ENCODE assay signal across 8 cellular contexts in the genomic region with DNA sequence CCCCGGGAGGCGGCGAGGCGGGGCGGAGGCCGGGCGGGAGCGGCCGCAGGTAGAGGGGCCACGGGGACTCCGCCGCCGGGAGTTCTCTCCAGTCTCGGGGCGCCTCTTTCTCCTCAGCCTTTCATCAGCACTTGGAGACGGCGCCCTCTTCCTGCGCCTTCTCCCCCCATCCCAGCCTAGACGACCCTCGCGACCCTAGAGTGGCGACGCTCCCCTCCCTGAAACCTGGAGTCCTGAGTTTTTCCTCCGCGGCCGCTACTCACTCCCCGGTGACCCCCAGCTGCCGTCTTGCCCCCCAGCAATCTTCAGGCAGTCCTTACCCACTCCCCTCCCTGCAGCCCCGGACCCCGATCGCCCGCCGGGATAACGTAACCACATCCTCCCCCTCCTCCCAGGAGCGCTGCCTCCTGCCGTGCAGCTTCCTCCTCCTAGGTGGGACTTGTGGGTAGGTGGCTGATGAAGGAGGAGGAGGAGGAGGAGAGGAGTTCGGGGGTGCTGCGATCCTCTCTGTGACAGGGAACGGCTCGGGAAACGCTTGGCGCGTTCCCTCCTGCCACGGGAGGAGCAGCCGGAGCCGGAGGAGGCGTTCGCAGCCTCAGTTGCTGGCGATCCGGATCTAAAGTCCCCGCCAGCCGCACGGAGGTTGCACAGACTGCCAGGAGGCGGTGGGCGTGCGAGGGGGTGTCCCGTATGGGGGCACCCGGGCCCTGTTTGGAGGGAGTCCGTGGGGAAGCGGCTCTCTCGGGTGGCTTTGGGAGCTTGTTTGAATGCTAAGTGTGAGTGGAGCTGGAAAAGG. TPM values are rescaled to one million over a fixed set of nuclear protein-coding genes. Genes with fewer than 3 reads are reported as not detected.
A peak's percentile ranks its signal among the peaks of the same experiment; 100 is the strongest.
DNase-seq lines count a peak whose midpoint lies in the region; ATAC-seq and TF ChIP-seq lines count a peak whose summit lies in the region.

No MANE protein-coding gene starts in this region.

- H3K27ac ChIP-seq in gastroesophageal sphincter = peak overlapping the region; percentile 92 to 98 (median 96)
- H3K27ac ChIP-seq in neural progenitor cell = peak overlapping the region; percentile 92

- H3K27ac Mint-ChIP-seq in neural progenitor cell = peak overlapping the region; percentile 99

- WGBS in gastroesophageal sphincter (ENCODE audit: low coverage in 1 of 2), 2 donors = 0% methylated on average over 13 of the region's 61 CpGs; no CpG with 5 or more reads in 1 of the 2 donors

- H3K79me2 ChIP-seq in neural progenitor cell (ENCODE audit: low read depth) = peaks cover 54% of the 10 kb centered on the region

- no peaks in the 10 kb centered on the region for H3K36me3 ChIP-seq in gastroesophageal sphincter
- H3K36me3 ChIP-seq in neural progenitor cell = peaks cover 6% of the 10 kb centered on the region

- H3K4me3 Mint-ChIP-seq in neural progenitor cell = peak overlapping the region; percentile 100

- peak overlapping the region; percentile 54 for H2AFZ ChIP-seq in neural progenitor cell (replicated peaks)

- TF ChIP-seq CTCF in gastroesophageal sphincter (IDR thresholded peaks at IDR 0.05) = no peak
- TF ChIP-seq CTCF in neural progenitor cell (IDR thresholded peaks at IDR 0.05) = peak; percentile 1

- H3K4me2 ChIP-seq in neural progenitor cell = peak overlapping the region; percentile 95

- H3K27me3 ChIP-seq in gastroesophageal sphincter (no peaks in the 10 kb centered on the region), neural progenitor cell (no peaks in the 10 kb centered on the region)

- peaks cover 22% of the 10 kb centered on the region for H3K9me3 Mint-ChIP-seq in neural progenitor cell

- peaks cover 33% of the 10 kb centered on the region for H3K36me3 Mint-ChIP-seq in neural progenitor cell

- peaks cover 0 to 31% (median 9%) of the 10 kb centered on the region in 3 donors for H3K4me1 ChIP-seq in gastroesophageal sphincter
- H3K4me1 ChIP-seq in neural progenitor cell = peaks cover 30% of the 10 kb centered on the region

- H3F3A ChIP-seq in neural progenitor cell (ENCODE audit: low read depth) = peaks cover 36% of the 10 kb centered on the region

- H3K4me1 Mint-ChIP-seq in neural progenitor cell = peaks cover 32% of the 10 kb centered on the region

- peaks cover 0 to 23% (median 0%) of the 10 kb centered on the region in 3 donors for H3K9me3 ChIP-seq in gastroesophageal sphincter
- H3K9me3 ChIP-seq in neural progenitor cell (ENCODE audit: low read depth) = peaks cover 4% of the 10 kb centered on the region

- no peak for TF ChIP-seq EP300 in gastroesophageal sphincter (IDR thresholded peaks at IDR 0.05)

- DNase-seq in activated CD4-positive, alpha-beta T cell treated with anti-CD3 and anti-CD28 coated beads for 48 hours = peak; percentile 9
- DNase-seq in activated CD4-positive, alpha-beta T cell treated with anti-CD3 and anti-CD28 coated beads for 1 hour = no peak
- DNase-seq in NCI-H1105 treated with DMSO at 0.1 percent for 48 hours (lab: John Stamatoyannopoulos, UW) (peak; percentile 38), neural progenitor cell (ENCODE audit: low spot score) (peak; percentile 62), NCI-H526 treated with DMSO at 0.1 percent for 48 hours (lab: John Stamatoyannopoulos, UW) (no peak)
- peak; percentile 17 for DNase-seq in activated T-helper 9 cell treated with anti-CD3 and anti-CD28 coated beads, Interleukin-2, amount 50 U/mL, for 16 hours (ENCODE audit: low read depth)

- ATAC-seq in gastroesophageal sphincter = peak; percentile 13
- no peak for ATAC-seq in HG02885 (IDR thresholded peaks at IDR 0.05; ENCODE audit: poor library complexity, unreplicated experiment)

- peaks cover 39% of the 10 kb centered on the region for H4K20me1 ChIP-seq in neural progenitor cell (ENCODE audit: low read depth)

- peaks cover 11% of the 10 kb centered on the region for H3K27me3 Mint-ChIP-seq in neural progenitor cell (ENCODE audit: insufficient read depth, low read depth)

- TF ChIP-seq POLR2A in gastroesophageal sphincter (IDR thresholded peaks at IDR 0.05) = peak in 1 of 2 donors; percentile 8

- H3K9ac ChIP-seq in neural progenitor cell = peak overlapping the region; percentile 61

- peak overlapping the region; percentile 95 to 100 for H3K4me3 ChIP-seq in gastroesophageal sphincter
- peak overlapping the region; percentile 92 for H3K4me3 ChIP-seq in neural progenitor cell

RNA-seq across cellular contexts. Expression of a gene that starts 0.9 kb away (rescaled TPM):
- total RNA-seq in gastroesophageal sphincter (100 to 1,000 TPM in 1 of 4 donors, 10 to 100 TPM in 3; 34.5 to 120 (median 60.0) TPM), neural progenitor cell (ENCODE audit: low replicate concordance) (52.7 and 86.7 TPM in 2 replicates)

Comparison
In these comparisons a context has a peak if more than half of its experiments do, and no peak if none do; other contexts are left out.
1. DNase-seq: peak in activated CD4-positive, alpha-beta T cell treated with anti-CD3 and anti-CD28 coated beads for 48 hours (single experiment), NCI-H1105 treated with DMSO at 0.1 percent for 48 hours (single experiment), activated T-helper 9 cell treated with anti-CD3 and anti-CD28 coated beads, Interleukin-2, amount 50 U/mL, for 16 hours (single experiment) and neural progenitor cell (single experiment); none in activated CD4-positive, alpha-beta T cell treated with anti-CD3 and anti-CD28 coated beads for 1 hour (single experiment) and NCI-H526 treated with DMSO at 0.1 percent for 48 hours (single experiment).